22 cellular contexts compared by ENCODE assay signal in genomic region chr11:17803751-17804334, GRCh38.
DNase-seq lines count a peak whose midpoint lies in the region; ATAC-seq and TF ChIP-seq lines count a peak whose summit lies in the region.
"Had no signal": no experiment of that assay in that cellular context is flagged by ENCODE, and none has a peak within 500 bp of the region (broad histone marks: within the 10 kb centered on the region; RNA-seq: fewer than 3 reads in every experiment).

No MANE protein-coding gene starts in this region.

- H3K36me3 ChIP-seq in upper lobe of right lung, result no peaks in the 10 kb centered on the region

- TF ChIP-seq POLR2A in lower leg skin (IDR thresholded peaks at IDR 0.05), result no peak

- TF ChIP-seq CTCF in upper lobe of right lung (IDR thresholded peaks at IDR 0.05) (no peak), lower leg skin (IDR thresholded peaks at IDR 0.05) (no peak)

- DNase-seq in DMS153 (lab: John Stamatoyannopoulos, UW) (peak; percentile 12), DMS153 treated with DMSO at 0.1 percent for 48 hours (lab: John Stamatoyannopoulos, UW; ENCODE audit: unreplicated experiment) (no peak), M059J (ENCODE audit: low read depth) (peak; percentile 48), NCI-H748 (lab: John Stamatoyannopoulos, UW; ENCODE audit: unreplicated experiment) (peak; percentile 70), islet precursor cell (peak; percentile 32), upper lobe of right lung (no peak), lower leg skin (ENCODE audit: low spot score in 2 of 2) (no peak)
- DNase-seq: 8988T; activated CD4-positive, alpha-beta T cell treated with anti-CD3 and anti-CD28 coated beads, Interleukin-2, amount 50 U/mL, for 4 hours; activated CD8-positive, alpha-beta memory T cell treated with anti-CD3 and anti-CD28 coated beads, Interleukin-2, amount 50 U/mL, for 4 hours; activated naive CD8-positive, alpha-beta T cell treated with anti-CD3 and anti-CD28 coated beads for 36 hours; CD4-positive, alpha-beta memory T cell; effector CD4-positive, alpha-beta T cell; H9; head of caudate nucleus; left colon; NCI-H146; NCI-H446 treated with DMSO at 0.1 percent for 48 hours; nucleus accumbens had no signal

- no peak overlapping the region for H3K4me3 ChIP-seq in upper lobe of right lung
- no peak overlapping the region for H3K4me3 ChIP-seq in lower leg skin (ENCODE audit: low read depth, poor library complexity, severe bottlenecking)
- H3K4me3 ChIP-seq: skin epidermis had no signal

- ATAC-seq in upper lobe of right lung, result no peak
- ATAC-seq in GM18907 (IDR thresholded peaks at IDR 0.05; ENCODE audit: unreplicated experiment), result no peak
- ATAC-seq: left colon, WTC11 had no signal

- H3K4me1 ChIP-seq in upper lobe of right lung, result no peaks in the 10 kb centered on the region

- intact Hi-C loops in upper lobe of right lung (cut with DNase I) (no loop called here), lower leg skin (cut with DNase I; ENCODE audit: low total_unique reads) (no loop called here)

- no peak overlapping the region for H3K27ac ChIP-seq in upper lobe of right lung
- H3K27ac ChIP-seq: skin epidermis had no signal

- H3K27me3 ChIP-seq in upper lobe of right lung, result no peaks in the 10 kb centered on the region

- 88 to 93% methylated on average over 7 of the region's 7 CpGs for WGBS in lower leg skin, 2 donors

- no peaks in the 10 kb centered on the region for H3K9me3 ChIP-seq in upper lobe of right lung

Comparison
In these comparisons a context has a peak if more than half of its experiments do, and no peak if none do; other contexts are left out.
1. DNase-seq: peak in DMS153 (single experiment), M059J (single experiment), NCI-H748 (single experiment) and islet precursor cell (single experiment); none in DMS153 treated with DMSO at 0.1 percent for 48 hours (single experiment), upper lobe of right lung (single experiment) and lower leg skin (0 of 2).